20 cellular contexts compared by ENCODE assay signal in the genomic region with DNA sequence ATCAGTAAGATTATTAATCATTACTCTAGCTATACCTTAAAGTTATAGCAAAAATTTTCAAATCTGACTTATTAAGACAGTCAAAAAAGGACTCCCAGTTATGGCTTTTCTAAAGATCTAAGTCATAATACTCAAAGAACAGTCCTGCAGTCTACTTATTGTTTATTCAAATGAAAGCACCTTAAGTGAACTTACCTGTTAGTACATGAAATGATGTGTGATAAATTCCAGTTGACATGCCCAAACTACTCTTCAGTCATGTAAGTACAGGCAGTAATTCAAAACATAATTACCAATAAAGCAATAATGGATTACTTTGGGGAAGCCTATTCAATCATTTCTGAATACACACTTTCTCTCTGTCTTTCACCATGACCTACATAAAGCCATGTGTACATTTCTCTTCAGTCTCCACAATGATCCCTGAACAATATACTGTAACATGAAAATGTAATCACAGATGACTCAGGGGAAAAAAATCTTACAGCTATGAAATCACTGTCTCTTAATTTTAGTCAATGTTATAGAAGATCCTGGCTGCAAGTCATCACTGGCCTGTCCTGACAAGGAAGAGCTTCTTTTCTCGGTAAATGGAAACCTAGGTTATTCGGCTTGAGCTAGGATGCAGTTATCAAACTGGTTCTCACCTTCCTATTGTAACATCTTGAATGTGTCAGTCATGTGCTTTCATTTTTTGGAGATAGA.
"Had no signal": no experiment of that assay in that cellular context is flagged by ENCODE, and none has a peak within 500 bp of the region (broad histone marks: within the 10 kb centered on the region; RNA-seq: fewer than 3 reads in every experiment).

No MANE protein-coding gene starts in this region.

- H3K27me3 ChIP-seq: ascending aorta, neural progenitor cell had no signal

- H3K4me3 Mint-ChIP-seq: activated CD4-positive, alpha-beta T cell treated with anti-CD3 and anti-CD28 coated beads, Interleukin-2, amount 10 ng/mL, durations not matched to agents 7 days and 5 days; activated CD8-positive, alpha-beta T cell treated with anti-CD3 and anti-CD28 coated beads, Interleukin-2, amount 10 ng/mL, durations not matched to agents 7 days and 5 days; activated naive CD4-positive, alpha-beta T cell treated with anti-CD3 and anti-CD28 coated beads for 36 hours; activated naive CD8-positive, alpha-beta T cell treated with anti-CD3 and anti-CD28 coated beads, Interleukin-2, amount 50 U/mL, for 24 hours; activated T-cell treated with anti-CD3 and anti-CD28 coated beads, Interleukin-2, amount 50 U/mL, for 24 hours; dendritic cell treated with granulocyte-macrophage colony-stimulating factor and Interleukin-4, amounts not matched to agents 40 ng/mL and 50 ng/mL, for 4 days; naive thymus-derived CD4-positive, alpha-beta T cell; neural progenitor cell; stimulated activated naive CD8-positive, alpha-beta T cell treated with anti-CD3 and anti-CD28 coated beads, Interleukin-15, Interleukin-2, amounts not matched to agents 100 ng/mL and 50 ng/mL, for 24 hours; T-helper 1 cell treated with Interleukin-12 subunit alpha and Interleukin-12 subunit beta and Interleukin-4 antibody, amounts not matched to agents 30 μg/mL and 1 μg/mL, for 36 hours had no signal

- H3K36me3 Mint-ChIP-seq: naive thymus-derived CD4-positive, alpha-beta T cell; neural progenitor cell had no signal

- H3K4me1 Mint-ChIP-seq: activated CD4-positive, alpha-beta T cell treated with anti-CD3 and anti-CD28 coated beads, Interleukin-2, amount 10 ng/mL, durations not matched to agents 7 days and 5 days; activated naive CD8-positive, alpha-beta T cell treated with anti-CD3 and anti-CD28 coated beads, Interleukin-2, amount 50 U/mL, for 24 hours; naive thymus-derived CD4-positive, alpha-beta T cell; neural progenitor cell had no signal

- H3K27ac Mint-ChIP-seq: activated CD4-positive, alpha-beta T cell treated with anti-CD3 and anti-CD28 coated beads, Interleukin-2, amount 10 ng/mL, durations not matched to agents 7 days and 5 days; activated CD8-positive, alpha-beta T cell treated with anti-CD3 and anti-CD28 coated beads, Interleukin-2, amount 10 ng/mL, durations not matched to agents 7 days and 5 days; activated naive CD4-positive, alpha-beta T cell treated with anti-CD3 and anti-CD28 coated beads for 36 hours; activated naive CD8-positive, alpha-beta T cell treated with anti-CD3 and anti-CD28 coated beads, Interleukin-2, amount 50 U/mL, for 24 hours; activated T-cell treated with anti-CD3 and anti-CD28 coated beads, Interleukin-2, amount 50 U/mL, for 24 hours; dendritic cell treated with granulocyte-macrophage colony-stimulating factor and Interleukin-4, amounts not matched to agents 40 ng/mL and 50 ng/mL, for 4 days; naive thymus-derived CD4-positive, alpha-beta T cell; neural progenitor cell; stimulated activated naive CD8-positive, alpha-beta T cell treated with anti-CD3 and anti-CD28 coated beads, Interleukin-15, Interleukin-2, amounts not matched to agents 100 ng/mL and 50 ng/mL, for 24 hours; T-helper 1 cell treated with Interleukin-12 subunit alpha and Interleukin-12 subunit beta and Interleukin-4 antibody, amounts not matched to agents 30 μg/mL and 1 μg/mL, for 36 hours had no signal

- H3K9me3 ChIP-seq: ascending aorta, prostate gland had no signal

- H3K27ac ChIP-seq: ascending aorta, neural progenitor cell, prostate gland had no signal

- H3K27me3 Mint-ChIP-seq: activated CD4-positive, alpha-beta T cell treated with anti-CD3 and anti-CD28 coated beads, Interleukin-2, amount 10 ng/mL, durations not matched to agents 7 days and 5 days; activated naive CD8-positive, alpha-beta T cell treated with anti-CD3 and anti-CD28 coated beads, Interleukin-2, amount 50 U/mL, for 24 hours; activated T-cell treated with anti-CD3 and anti-CD28 coated beads, Interleukin-2, amount 50 U/mL, for 24 hours; dendritic cell treated with granulocyte-macrophage colony-stimulating factor and Interleukin-4, amounts not matched to agents 40 ng/mL and 50 ng/mL, for 4 days; naive thymus-derived CD4-positive, alpha-beta T cell; stimulated activated naive CD8-positive, alpha-beta T cell treated with anti-CD3 and anti-CD28 coated beads, Interleukin-15, Interleukin-2, amounts not matched to agents 100 ng/mL and 50 ng/mL, for 24 hours had no signal

- H3K9me3 Mint-ChIP-seq: activated CD4-positive, alpha-beta T cell treated with anti-CD3 and anti-CD28 coated beads, Interleukin-2, amount 10 ng/mL, durations not matched to agents 7 days and 5 days; activated naive CD4-positive, alpha-beta T cell treated with anti-CD3 and anti-CD28 coated beads for 36 hours; dendritic cell treated with granulocyte-macrophage colony-stimulating factor and Interleukin-4, amounts not matched to agents 40 ng/mL and 50 ng/mL, for 4 days; neural progenitor cell; T-helper 1 cell treated with Interleukin-12 subunit alpha and Interleukin-12 subunit beta and Interleukin-4 antibody, amounts not matched to agents 30 μg/mL and 1 μg/mL, for 36 hours had no signal

- H3K4me2 ChIP-seq: neural progenitor cell had no signal

- H3K4me3 ChIP-seq: ascending aorta, neural progenitor cell, prostate gland, skin epidermis had no signal

- H3K36me3 ChIP-seq: ascending aorta, neural progenitor cell, prostate gland had no signal

- DNase-seq: activated CD4-positive, alpha-beta T cell treated with anti-CD3 and anti-CD28 coated beads, Interleukin-2, amount 10 ng/mL, durations not matched to agents 7 days and 5 days; activated CD8-positive, alpha-beta T cell treated with anti-CD3 and anti-CD28 coated beads, Interleukin-2, amount 10 ng/mL, durations not matched to agents 7 days and 5 days; activated naive CD4-positive, alpha-beta T cell treated with anti-CD3 and anti-CD28 coated beads for 36 hours; activated naive CD8-positive, alpha-beta T cell treated with anti-CD3 and anti-CD28 coated beads, Interleukin-2, amount 50 U/mL, for 24 hours; activated T-cell treated with anti-CD3 and anti-CD28 coated beads, Interleukin-2, amount 50 U/mL, for 24 hours; effector CD8-positive, alpha-beta T cell; left cardiac atrium; mesendoderm; naive thymus-derived CD4-positive, alpha-beta T cell; right cardiac atrium; stimulated activated CD4-positive, alpha-beta T cell treated with anti-CD3 and anti-CD28 coated beads, Interleukin-2, amount 100 ng/mL, for 48 hours; trophoblast cell had no signal

- H3K4me1 ChIP-seq: ascending aorta, neural progenitor cell, prostate gland had no signal

- ATAC-seq: activated CD4-positive, CD25-positive, alpha-beta regulatory T cell treated with anti-CD3 and anti-CD28 coated beads, Interleukin-2, amount 50 U/mL, for 24 hours; activated CD8-positive, alpha-beta T cell treated with anti-CD3 and anti-CD28 coated beads, Interleukin-2, amount 10 ng/mL, durations not matched to agents 7 days and 5 days; activated naive CD8-positive, alpha-beta T cell treated with anti-CD3 and anti-CD28 coated beads, Interleukin-2, amount 50 U/mL, for 24 hours; left cardiac atrium; naive thymus-derived CD4-positive, alpha-beta T cell; right cardiac atrium had no signal

- H2AFZ ChIP-seq: neural progenitor cell had no signal
